ENCODE assay signal across 8 cellular contexts in genomic region chr19:5686326-5686646, GRCh38. TPM values are rescaled to one million over a fixed set of nuclear protein-coding genes. Genes with fewer than 3 reads are reported as not detected.
A peak's percentile ranks its signal among the peaks of the same experiment; 100 is the strongest.
DNase-seq lines count a peak whose midpoint lies in the region; ATAC-seq and TF ChIP-seq lines count a peak whose summit lies in the region.

No MANE protein-coding gene starts in this region.

- H2AFZ ChIP-seq in HCT116 (ENCODE audit: low read depth, low read length, poor library complexity, severe bottlenecking) = peak overlapping the region; percentile 26

- no TSS peak for BruUV-seq in HCT116 (replicated peaks; lab: Mats Ljungman, UMichigan)

- peaks cover 0 to 10% of the 10 kb centered on the region in 2 experiments; a peak in 1 of 4 replicates for H3K36me3 ChIP-seq in HCT116 (ENCODE audit: control insufficient read depth in 1 of 2, insufficient read depth in 2 of 2, low read length in 2 of 2)

- H3K4me1 ChIP-seq in HCT116 (ENCODE audit: control insufficient read depth in 1 of 2, insufficient read depth in 2 of 2, low read length in 2 of 2) = peaks cover 8 to 29% of the 10 kb centered on the region in 2 experiments; a peak in 3 of 4 replicates

- TF ChIP-seq RAD21 in HCT116 (IDR thresholded peaks at IDR 0.05; ENCODE audit: low read depth) = no peak

- no peaks in the 10 kb centered on the region; the same call in 1 of the 2 replicates for H4K20me1 ChIP-seq in HCT116 (ENCODE audit: insufficient read depth)

- H3K27ac Mint-ChIP-seq in activated CD4-positive, alpha-beta memory T cell treated with anti-CD3 and anti-CD28 coated beads, Interleukin-2, amount 10 ng/mL, durations not matched to agents 7 days and 5 days = peak overlapping the region; percentile 83
- peak overlapping the region; percentile 92 for H3K27ac Mint-ChIP-seq in stimulated activated naive B cell treated with anti-CD40 and anti-IgM and Interleukin-4, amounts not matched to agents 10 μg/mL and 1 μg/mL and 100 μg/mL, for 72 hours

- H3K9ac ChIP-seq in HCT116 (ENCODE audit: low read length) = peak overlapping the region; percentile 67; the same call in 1 of the 2 replicates

- no peak for TF ChIP-seq POLR2A in HCT116 (IDR thresholded peaks at IDR 0.05; ENCODE audit: borderline replicate concordance, extremely low read depth, insufficient read depth, insufficient read length)

- no peaks in the 10 kb centered on the region for H3K9me2 ChIP-seq in HCT116 (ENCODE audit: insufficient read depth)

- no peaks in the 10 kb centered on the region for H3K27me3 ChIP-seq in HCT116 (ENCODE audit: insufficient read depth, low read length)

- H3K27me3 Mint-ChIP-seq in activated CD4-positive, alpha-beta memory T cell treated with anti-CD3 and anti-CD28 coated beads, Interleukin-2, amount 10 ng/mL, durations not matched to agents 7 days and 5 days = peaks cover 8% of the 10 kb centered on the region
- H3K27me3 Mint-ChIP-seq in stimulated activated naive B cell treated with anti-CD40 and anti-IgM and Interleukin-4, amounts not matched to agents 10 μg/mL and 1 μg/mL and 100 μg/mL, for 72 hours = no peaks in the 10 kb centered on the region

- H3K4me1 Mint-ChIP-seq in activated CD4-positive, alpha-beta memory T cell treated with anti-CD3 and anti-CD28 coated beads, Interleukin-2, amount 10 ng/mL, durations not matched to agents 7 days and 5 days = peaks cover 34% of the 10 kb centered on the region
- H3K4me1 Mint-ChIP-seq in stimulated activated naive B cell treated with anti-CD40 and anti-IgM and Interleukin-4, amounts not matched to agents 10 μg/mL and 1 μg/mL and 100 μg/mL, for 72 hours = peaks cover 33 to 38% of the 10 kb centered on the region in 2 donors

- DNase-seq in HCT116 (ENCODE audit: low read depth, low spot score) (no peak), inferior parietal cortex (ENCODE audit: extremely low spot score) (no peak), NCI-H510A (lab: John Stamatoyannopoulos, UW) (no peak), medulla oblongata (ENCODE audit: extremely low spot score) (no peak)
- no peak for DNase-seq in activated CD4-positive, alpha-beta memory T cell treated with anti-CD3 and anti-CD28 coated beads, Interleukin-2, amount 10 ng/mL, durations not matched to agents 7 days and 5 days
- DNase-seq in stimulated activated naive B cell treated with anti-CD40 and anti-IgM and Interleukin-4, amounts not matched to agents 10 μg/mL and 1 μg/mL and 100 μg/mL, for 72 hours = no peak

- intact Hi-C loops in HCT116 (cut with micrococcal nuclease) = loop anchor here (5.0 kb wide), 2 partner anchors 139 to 639 kb away; no protein-coding TSS in a partner anchor

- H3K27ac ChIP-seq in HCT116 (ENCODE audit: low read depth, low read length) = peak overlapping the region; percentile 73

- POLR2A ChIA-PET in HCT116 (lab: Charles Lee) = interaction anchor here (1.3 to 1.6 kb wide), 4 partner anchors 32 to 142 kb away, joined by 3 to 5 read pairs (median 4); partner anchors contain the start of genes SAFB and SAFB2
- POLR2A ChIA-PET in activated CD4-positive, alpha-beta memory T cell treated with anti-CD3 and anti-CD28 coated beads, Interleukin-2, amount 10 ng/mL, durations not matched to agents 7 days and 5 days (lab: Charles Lee) = interaction anchor here (1.0 to 2.3 kb wide), 7 partner anchors 8 to 143 kb away, joined by 3 to 19 read pairs (median 5); partner anchors contain the start of genes CATSPERD, LONP1, SAFB and SAFB2

- H3K36me3 Mint-ChIP-seq in activated CD4-positive, alpha-beta memory T cell treated with anti-CD3 and anti-CD28 coated beads, Interleukin-2, amount 10 ng/mL, durations not matched to agents 7 days and 5 days (ENCODE audit: low read depth) = peaks cover 13% of the 10 kb centered on the region
- H3K36me3 Mint-ChIP-seq in stimulated activated naive B cell treated with anti-CD40 and anti-IgM and Interleukin-4, amounts not matched to agents 10 μg/mL and 1 μg/mL and 100 μg/mL, for 72 hours = peaks cover 13 to 17% of the 10 kb centered on the region in 2 donors

- CTCF ChIA-PET in HCT116 (lab: Charles Lee) = interaction anchor here (1.1 to 1.6 kb wide), 9 partner anchors 10 to 142 kb away, joined by 3 to 10 read pairs (median 4); partner anchors contain the start of gene DUS3L
- CTCF ChIA-PET in activated CD4-positive, alpha-beta memory T cell treated with anti-CD3 and anti-CD28 coated beads, Interleukin-2, amount 10 ng/mL, durations not matched to agents 7 days and 5 days (lab: Charles Lee) = interaction anchor here (1.0 to 2.3 kb wide), 8 partner anchors 22 to 301 kb away, joined by 3 to 21 read pairs (median 8); partner anchors contain the start of genes CATSPERD, LONP1, SAFB and SAFB2

- H3K9me3 ChIP-seq in HCT116 (ENCODE audit: control insufficient read depth in 1 of 2, insufficient read depth in 1 of 2, low read depth in 1 of 2, low read length in 2 of 2) = no peaks in the 10 kb centered on the region

- no peaks in the 10 kb centered on the region for H3K9me3 Mint-ChIP-seq in activated CD4-positive, alpha-beta memory T cell treated with anti-CD3 and anti-CD28 coated beads, Interleukin-2, amount 10 ng/mL, durations not matched to agents 7 days and 5 days
- peaks cover 4 to 8% of the 10 kb centered on the region in 2 donors for H3K9me3 Mint-ChIP-seq in stimulated activated naive B cell treated with anti-CD40 and anti-IgM and Interleukin-4, amounts not matched to agents 10 μg/mL and 1 μg/mL and 100 μg/mL, for 72 hours

- no peak for TF ChIP-seq CTCF in HCT116 (IDR thresholded peaks at IDR 0.05 in 2 of 3, conservative IDR thresholded peaks at IDR 0.05 in 1 of 3; ENCODE audit: borderline replicate concordance in 1 of 3, insufficient read depth in 1 of 3, low read depth in 2 of 3, low read length in 2 of 3)

- peaks cover 13% of the 10 kb centered on the region for H3K79me2 ChIP-seq in HCT116 (ENCODE audit: insufficient read depth, low read length)

- H3K4me2 ChIP-seq in HCT116 (ENCODE audit: low read length) = peak overlapping the region; percentile 84

- ATAC-seq in HCT116 (no peak), GM21619 (IDR thresholded peaks at IDR 0.05; ENCODE audit: unreplicated experiment) (no peak)
- ATAC-seq in stimulated activated naive B cell treated with anti-CD40 and anti-IgM and Interleukin-4, amounts not matched to agents 10 μg/mL and 1 μg/mL and 100 μg/mL, for 72 hours (replicated peaks) = no peak

- H3K4me3 ChIP-seq in HCT116 (replicated peaks in 1 of 2; ENCODE audit: low read depth in 1 of 2, low read length in 2 of 2) = peak overlapping the region; percentile 37 to 57
- peak overlapping the region; percentile 58 for H3K4me3 ChIP-seq in iPS-11a (ENCODE audit: low read depth, low read length)

- RAD21 ChIA-PET in HCT116 (lab: Charles Lee; ENCODE audit: low non-redundant PET in 1 of 2, low total read pairs in 2 of 2, uncharacterized antibody in 2 of 2, unreplicated experiment in 2 of 2) = interaction anchor here in 1 of 2 experiments (0.7 kb wide), 1 partner anchor 777 kb away, joined by 5 read pairs; no protein-coding TSS in a partner anchor

- peak overlapping the region; percentile 75 for H3K4me3 Mint-ChIP-seq in activated CD4-positive, alpha-beta memory T cell treated with anti-CD3 and anti-CD28 coated beads, Interleukin-2, amount 10 ng/mL, durations not matched to agents 7 days and 5 days
- peak overlapping the region; percentile 85 to 87 for H3K4me3 Mint-ChIP-seq in stimulated activated naive B cell treated with anti-CD40 and anti-IgM and Interleukin-4, amounts not matched to agents 10 μg/mL and 1 μg/mL and 100 μg/mL, for 72 hours

TF ChIP-seq in HCT116, 20 proteins besides CTCF, POLR2A, EP300 and RAD21 (continues in another document):
- TF ChIP-seq, protein P1, sequence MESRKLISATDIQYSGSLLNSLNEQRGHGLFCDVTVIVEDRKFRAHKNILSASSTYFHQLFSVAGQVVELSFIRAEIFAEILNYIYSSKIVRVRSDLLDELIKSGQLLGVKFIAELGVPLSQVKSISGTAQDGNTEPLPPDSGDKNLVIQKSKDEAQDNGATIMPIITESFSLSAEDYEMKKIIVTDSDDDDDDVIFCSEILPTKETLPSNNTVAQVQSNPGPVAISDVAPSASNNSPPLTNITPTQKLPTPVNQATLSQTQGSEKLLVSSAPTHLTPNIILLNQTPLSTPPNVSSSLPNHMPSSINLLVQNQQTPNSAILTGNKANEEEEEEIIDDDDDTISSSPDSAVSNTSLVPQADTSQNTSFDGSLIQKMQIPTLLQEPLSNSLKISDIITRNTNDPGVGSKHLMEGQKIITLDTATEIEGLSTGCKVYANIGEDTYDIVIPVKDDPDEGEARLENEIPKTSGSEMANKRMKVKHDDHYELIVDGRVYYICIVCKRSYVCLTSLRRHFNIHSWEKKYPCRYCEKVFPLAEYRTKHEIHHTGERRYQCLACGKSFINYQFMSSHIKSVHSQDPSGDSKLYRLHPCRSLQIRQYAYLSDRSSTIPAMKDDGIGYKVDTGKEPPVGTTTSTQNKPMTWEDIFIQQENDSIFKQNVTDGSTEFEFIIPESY (IDR thresholded peaks at IDR 0.05; ENCODE audit: extremely low read depth, insufficient replicate concordance, low read length) = no peak

RNA-seq across cellular contexts. Expression of gene RPL36, which starts 3.8 kb away (rescaled TPM):
- 1,504 TPM for total RNA-seq in HCT116 (2021; ENCODE audit: unreplicated experiment)
- polyA plus RNA-seq in HCT116 (2012) = 2,841 and 3,000 TPM in 2 replicates
- 1,000 to 10,000 TPM; 1,036 to 1,058 TPM for total RNA-seq in activated CD4-positive, alpha-beta memory T cell treated with anti-CD3 and anti-CD28 coated beads, Interleukin-2, amount 10 ng/mL, durations not matched to agents 7 days and 5 days

RNA-seq across cellular contexts. Expression of gene HSD11B1L, which starts 5.5 kb away (rescaled TPM):
- 6.0 TPM for total RNA-seq in HCT116 (2021; ENCODE audit: unreplicated experiment)
- polyA plus RNA-seq in HCT116 (2012) = 6.4 and 6.9 TPM in 2 replicates
- 1 to 10 TPM; 2.5 to 3.2 TPM for total RNA-seq in activated CD4-positive, alpha-beta memory T cell treated with anti-CD3 and anti-CD28 coated beads, Interleukin-2, amount 10 ng/mL, durations not matched to agents 7 days and 5 days

RNA-seq across cellular contexts. Expression of gene MICOS13, which starts 6.0 kb away (rescaled TPM):
- total RNA-seq in HCT116 (2021; ENCODE audit: unreplicated experiment) = 61.6 TPM
- polyA plus RNA-seq in HCT116 (2012) = 55.0 and 73.1 TPM in 2 replicates
- 10 to 100 TPM; 38.7 to 39.5 TPM for total RNA-seq in activated CD4-positive, alpha-beta memory T cell treated with anti-CD3 and anti-CD28 coated beads, Interleukin-2, amount 10 ng/mL, durations not matched to agents 7 days and 5 days

RNA-seq across cellular contexts. Expression of gene LONP1, which starts 33.7 kb away (rescaled TPM):
- 180 TPM for total RNA-seq in HCT116 (2021; ENCODE audit: unreplicated experiment)
- polyA plus RNA-seq in HCT116 (2012) = 207 and 285 TPM in 2 replicates
- 100 to 1,000 TPM in 1 of 2 experiments, 10 to 100 TPM in 1; 98.7 to 106 TPM for total RNA-seq in activated CD4-positive, alpha-beta memory T cell treated with anti-CD3 and anti-CD28 coated beads, Interleukin-2, amount 10 ng/mL, durations not matched to agents 7 days and 5 days

RNA-seq across cellular contexts. Expression of gene CATSPERD, which starts 34.2 kb away (rescaled TPM):
- total RNA-seq in HCT116 (2021; ENCODE audit: unreplicated experiment) = not detected
- not detected in 2 replicates for polyA plus RNA-seq in HCT116 (2012)
- total RNA-seq in activated CD4-positive, alpha-beta memory T cell treated with anti-CD3 and anti-CD28 coated beads, Interleukin-2, amount 10 ng/mL, durations not matched to agents 7 days and 5 days = not detected
